Comparison of ENCODE assay signal across 12 cellular contexts in genomic region chr6:113076817-113077216, GRCh38.
DNase-seq lines count a peak whose midpoint lies in the region; ATAC-seq and TF ChIP-seq lines count a peak whose summit lies in the region.
"Had no signal": no experiment of that assay in that cellular context is flagged by ENCODE, and none has a peak within 500 bp of the region (broad histone marks: within the 10 kb centered on the region; RNA-seq: fewer than 3 reads in every experiment).

No MANE protein-coding gene starts in this region.

- H3K9me3 Mint-ChIP-seq in osteocyte (ENCODE audit: unreplicated experiment), result peaks cover 23% of the 10 kb centered on the region
- H3K9me3 Mint-ChIP-seq in naive thymus-derived CD8-positive, alpha-beta T cell, result peaks cover 0 to 22% (median 4%) of the 10 kb centered on the region in 9 donors

- no peak for TF ChIP-seq CTCF in fibroblast of villous mesenchyme (IDR thresholded peaks at IDR 0.05; ENCODE audit: insufficient read depth, low read depth, low read length)
- TF ChIP-seq CTCF in osteocyte (IDR thresholded peaks at IDR 0.05), result no peak
- TF ChIP-seq CTCF in osteoblast (IDR thresholded peaks at IDR 0.05; ENCODE audit: extremely low read depth, low read depth, low read length), result no peak

- no peaks in the 10 kb centered on the region for H4K20me1 ChIP-seq in osteoblast (ENCODE audit: insufficient read depth, low read length)

- no peak overlapping the region for H3K4me3 ChIP-seq in fibroblast of villous mesenchyme (ENCODE audit: low read depth, low read length)
- H3K4me3 ChIP-seq in osteoblast (ENCODE audit: insufficient read depth, low read length), result no peak overlapping the region

- no peak overlapping the region for H3K27ac ChIP-seq in osteoblast (ENCODE audit: low read depth, low read length)

- peaks cover 22% of the 10 kb centered on the region for H3K36me3 Mint-ChIP-seq in osteocyte (ENCODE audit: unreplicated experiment)
- no peaks in the 10 kb centered on the region for H3K36me3 Mint-ChIP-seq in naive thymus-derived CD8-positive, alpha-beta T cell
- H3K36me3 Mint-ChIP-seq: CD14-positive monocyte; CD8-positive, alpha-beta memory T cell had no signal

- no peak overlapping the region for H2AFZ ChIP-seq in osteoblast (ENCODE audit: low read length)

- no peaks in the 10 kb centered on the region for H3K9me3 ChIP-seq in osteoblast (ENCODE audit: low read depth, low read length)
- H3K9me3 ChIP-seq: Caco-2 had no signal

- no peak overlapping the region for H3K4me2 ChIP-seq in osteoblast (ENCODE audit: insufficient read depth, low read length)

- H3K4me3 Mint-ChIP-seq in osteocyte (ENCODE audit: unreplicated experiment), result no peak overlapping the region
- no peak overlapping the region for H3K4me3 Mint-ChIP-seq in naive thymus-derived CD8-positive, alpha-beta T cell
- H3K4me3 Mint-ChIP-seq: CD14-positive monocyte; CD8-positive, alpha-beta memory T cell had no signal

- POLR2A ChIA-PET in naive thymus-derived CD8-positive, alpha-beta T cell (lab: Charles Lee), result no interaction called here

- ATAC-seq in naive thymus-derived CD8-positive, alpha-beta T cell, result no peak
- ATAC-seq: HCT116 had no signal

- peaks cover 43% of the 10 kb centered on the region for H3K4me1 Mint-ChIP-seq in osteocyte (ENCODE audit: unreplicated experiment)
- no peaks in the 10 kb centered on the region for H3K4me1 Mint-ChIP-seq in naive thymus-derived CD8-positive, alpha-beta T cell
- H3K4me1 Mint-ChIP-seq: CD14-positive monocyte; CD8-positive, alpha-beta memory T cell had no signal

- DNase-seq in astrocyte of the hippocampus (ENCODE audit: low read depth, low spot score) (peak; percentile 41), fibroblast of villous mesenchyme (ENCODE audit: low read depth) (peak; percentile 40), osteocyte (ENCODE audit: extremely low spot score, unreplicated experiment) (no peak), GF-D8 (lab: John Stamatoyannopoulos, UW) (no peak), osteoblast (ENCODE audit: insufficient read length, low spot score, missing footprints) (no peak)
- no peak for DNase-seq in naive thymus-derived CD8-positive, alpha-beta T cell
- DNase-seq: Caco-2; CD8-positive, alpha-beta memory T cell; DND-41; GDM1 had no signal

- no peaks in the 10 kb centered on the region for H3K36me3 ChIP-seq in osteoblast (ENCODE audit: insufficient read depth, low read length)

- H3K27ac Mint-ChIP-seq in osteocyte (ENCODE audit: unreplicated experiment), result peak overlapping the region; percentile 35
- no peak overlapping the region for H3K27ac Mint-ChIP-seq in naive thymus-derived CD8-positive, alpha-beta T cell
- H3K27ac Mint-ChIP-seq: CD14-positive monocyte; CD8-positive, alpha-beta memory T cell had no signal

- no peaks in the 10 kb centered on the region for H3K27me3 Mint-ChIP-seq in osteocyte (ENCODE audit: unreplicated experiment)
- H3K27me3 Mint-ChIP-seq in naive thymus-derived CD8-positive, alpha-beta T cell, result no peaks in the 10 kb centered on the region
- H3K27me3 Mint-ChIP-seq: CD8-positive, alpha-beta memory T cell had no signal

- H3K79me2 ChIP-seq in osteoblast (ENCODE audit: insufficient read depth, low read length), result no peaks in the 10 kb centered on the region

- no peaks in the 10 kb centered on the region for H3K27me3 ChIP-seq in osteoblast (ENCODE audit: insufficient read depth, low read length)

- peaks cover 21% of the 10 kb centered on the region for H3K4me1 ChIP-seq in osteoblast (ENCODE audit: insufficient read depth, low read length)
- H3K4me1 ChIP-seq: Caco-2 had no signal

Comparison
In these comparisons a context has a peak if more than half of its experiments do, and no peak if none do; other contexts are left out.
1. DNase-seq: peak in astrocyte of the hippocampus (single experiment) and fibroblast of villous mesenchyme (single experiment); none in osteocyte (single experiment), GF-D8 (single experiment), naive thymus-derived CD8-positive, alpha-beta T cell (0 of 10) and osteoblast (single experiment).